In genomic region chr2:22902662-22903165, GRCh38 we compare ENCODE assay signal across 33 cellular contexts.
"Had no signal": no experiment of that assay in that cellular context is flagged by ENCODE, and none has a peak within 500 bp of the region (broad histone marks: within the 10 kb centered on the region; RNA-seq: fewer than 3 reads in every experiment).

No MANE protein-coding gene starts in this region.

- H3K4me3 Mint-ChIP-seq: activated B cell treated with CpG ODN at 0.5 μM for 24 hours; activated CD4-positive, alpha-beta memory T cell treated with anti-CD3 and anti-CD28 coated beads for 36 hours; activated CD4-positive, alpha-beta T cell treated with anti-CD3 and anti-CD28 coated beads for 36 hours; activated CD4-positive, alpha-beta T cell treated with anti-CD3 and anti-CD28 coated beads, Interleukin-2, amount 10 ng/mL, durations not matched to agents 24 days and 14 days; activated CD8-positive, alpha-beta memory T cell treated with anti-CD3 and anti-CD28 coated beads, Interleukin-2, amount 10 ng/mL, durations not matched to agents 7 days and 5 days; activated CD8-positive, alpha-beta T cell treated with anti-CD3 and anti-CD28 coated beads, Interleukin-2, amount 10 ng/mL, durations not matched to agents 7 days and 5 days; activated naive CD4-positive, alpha-beta T cell treated with anti-CD3 and anti-CD28 coated beads for 36 hours; activated naive CD4-positive, alpha-beta T cell treated with anti-CD3 and anti-CD28 coated beads, Interleukin-2, amount 50 U/mL, for 24 hours; activated naive CD8-positive, alpha-beta T cell treated with anti-CD3 and anti-CD28 coated beads for 36 hours; activated naive CD8-positive, alpha-beta T cell treated with anti-CD3 and anti-CD28 coated beads, Interleukin-2, amount 50 U/mL, for 24 hours; activated T-helper 1 cell treated with anti-CD3 and anti-CD28 coated beads, Interleukin-12 subunit alpha, Interleukin-12 subunit beta, Interleukin-2, Interleukin-4 antibody, amounts not matched to agents 30 ng/mL and 10 ng/mL and 1 ng/mL, durations not matched to agents 14 hours and 24 hours and 36 hours; effector memory CD8-positive, alpha-beta T cell; T-helper 17 cell; T-helper 2 cell treated with Interferon-gamma antibody and Interleukin-4, amounts not matched to agents 5 μg/mL and 100 μg/mL, for 36 hours had no signal

- H3K9me3 ChIP-seq: adrenal gland, body of pancreas had no signal

- ATAC-seq: activated CD4-positive, alpha-beta T cell treated with anti-CD3 and anti-CD28 coated beads for 36 hours; activated CD8-positive, alpha-beta memory T cell treated with anti-CD3 and anti-CD28 coated beads, Interleukin-2, amount 10 ng/mL, durations not matched to agents 7 days and 5 days; activated CD8-positive, alpha-beta T cell treated with anti-CD3 and anti-CD28 coated beads, Interleukin-2, amount 10 ng/mL, durations not matched to agents 7 days and 5 days; activated naive CD8-positive, alpha-beta T cell treated with anti-CD3 and anti-CD28 coated beads, Interleukin-2, amount 50 U/mL, for 24 hours; body of pancreas; effector memory CD8-positive, alpha-beta T cell; T-helper 17 cell had no signal

- H3K27ac Mint-ChIP-seq: activated B cell treated with CpG ODN at 0.5 μM for 24 hours; activated CD4-positive, alpha-beta memory T cell treated with anti-CD3 and anti-CD28 coated beads for 36 hours; activated CD4-positive, alpha-beta T cell treated with anti-CD3 and anti-CD28 coated beads for 36 hours; activated CD4-positive, alpha-beta T cell treated with anti-CD3 and anti-CD28 coated beads, Interleukin-2, amount 10 ng/mL, durations not matched to agents 24 days and 14 days; activated CD8-positive, alpha-beta memory T cell treated with anti-CD3 and anti-CD28 coated beads, Interleukin-2, amount 10 ng/mL, durations not matched to agents 7 days and 5 days; activated CD8-positive, alpha-beta T cell treated with anti-CD3 and anti-CD28 coated beads, Interleukin-2, amount 10 ng/mL, durations not matched to agents 7 days and 5 days; activated naive CD4-positive, alpha-beta T cell treated with anti-CD3 and anti-CD28 coated beads for 36 hours; activated naive CD4-positive, alpha-beta T cell treated with anti-CD3 and anti-CD28 coated beads, Interleukin-2, amount 50 U/mL, for 24 hours; activated naive CD8-positive, alpha-beta T cell treated with anti-CD3 and anti-CD28 coated beads for 36 hours; activated naive CD8-positive, alpha-beta T cell treated with anti-CD3 and anti-CD28 coated beads, Interleukin-2, amount 50 U/mL, for 24 hours; activated T-helper 1 cell treated with anti-CD3 and anti-CD28 coated beads, Interleukin-12 subunit alpha, Interleukin-12 subunit beta, Interleukin-2, Interleukin-4 antibody, amounts not matched to agents 30 ng/mL and 10 ng/mL and 1 ng/mL, durations not matched to agents 14 hours and 24 hours and 36 hours; activated T-helper 2 cell treated with anti-CD3 and anti-CD28 coated beads, Interferon-gamma antibody, Interleukin-2, Interleukin-4, amounts not matched to agents 10 μg/mL and 5 μg/mL and 100 μg/mL, durations not matched to agents 14 hours and 24 hours and 36 hours; effector memory CD8-positive, alpha-beta T cell; T-helper 17 cell; T-helper 2 cell treated with Interferon-gamma antibody and Interleukin-4, amounts not matched to agents 5 μg/mL and 100 μg/mL, for 36 hours had no signal

- H3K27me3 ChIP-seq: adrenal gland, body of pancreas had no signal

- H3K4me1 ChIP-seq: adrenal gland, body of pancreas had no signal

- H3K36me3 Mint-ChIP-seq: activated CD4-positive, alpha-beta memory T cell treated with anti-CD3 and anti-CD28 coated beads for 36 hours; activated CD8-positive, alpha-beta memory T cell treated with anti-CD3 and anti-CD28 coated beads, Interleukin-2, amount 10 ng/mL, durations not matched to agents 7 days and 5 days; activated naive CD4-positive, alpha-beta T cell treated with anti-CD3 and anti-CD28 coated beads, Interleukin-2, amount 50 U/mL, for 24 hours; activated naive CD8-positive, alpha-beta T cell treated with anti-CD3 and anti-CD28 coated beads for 36 hours had no signal

- H3K27me3 Mint-ChIP-seq: activated CD4-positive, alpha-beta T cell treated with anti-CD3 and anti-CD28 coated beads, Interleukin-2, amount 10 ng/mL, durations not matched to agents 24 days and 14 days; activated CD8-positive, alpha-beta memory T cell treated with anti-CD3 and anti-CD28 coated beads, Interleukin-2, amount 10 ng/mL, durations not matched to agents 7 days and 5 days; effector memory CD8-positive, alpha-beta T cell had no signal

- DNase-seq: activated B cell treated with CpG ODN at 0.5 μM for 24 hours; activated CD4-positive, alpha-beta memory T cell treated with anti-CD3 and anti-CD28 coated beads for 36 hours; activated CD4-positive, alpha-beta T cell treated with anti-CD3 and anti-CD28 coated beads for 36 hours; activated CD4-positive, alpha-beta T cell treated with anti-CD3 and anti-CD28 coated beads, Interleukin-2, amount 10 ng/mL, durations not matched to agents 24 days and 14 days; activated CD4-positive, CD25-positive, alpha-beta regulatory T cell treated with anti-CD3 and anti-CD28 coated beads, Interleukin-2, amount 50 U/mL, for 72 hours; activated CD8-positive, alpha-beta memory T cell treated with anti-CD3 and anti-CD28 coated beads, Interleukin-2, amount 10 ng/mL, durations not matched to agents 7 days and 5 days; activated CD8-positive, alpha-beta memory T cell treated with anti-CD3 and anti-CD28 coated beads, Interleukin-2, amount 50 U/mL, for 4 hours; activated CD8-positive, alpha-beta T cell treated with anti-CD3 and anti-CD28 coated beads, Interleukin-2, amount 10 ng/mL, durations not matched to agents 7 days and 5 days; activated effector memory CD4-positive, alpha-beta T cell treated with anti-CD3 and anti-CD28 coated beads, Interleukin-2, amount 50 U/mL, for 16 hours; activated naive CD4-positive, alpha-beta T cell treated with anti-CD3 and anti-CD28 coated beads for 36 hours; activated naive CD8-positive, alpha-beta T cell treated with anti-CD3 and anti-CD28 coated beads for 36 hours; activated naive CD8-positive, alpha-beta T cell treated with anti-CD3 and anti-CD28 coated beads, Interleukin-2, amount 50 U/mL, for 24 hours; activated T-cell treated with anti-CD3 and anti-CD28 coated beads, Interleukin-2, amount 50 U/mL, for 1 hour; activated T-cell treated with anti-CD3 and anti-CD28 coated beads, Interleukin-2, amount 50 U/mL, for 48 hours; adrenal gland; amygdala; aorta; caudate nucleus; cortex of kidney; dermis blood vessel endothelial cell; effector CD4-positive, alpha-beta T cell; effector memory CD8-positive, alpha-beta T cell; foreskin fibroblast; T-helper 1 cell; T-helper 17 cell; T1000; WERI-Rb-1 had no signal

- H3K27ac ChIP-seq: adrenal gland, body of pancreas, epithelial cell of prostate, WERI-Rb-1 had no signal

- H3K36me3 ChIP-seq: adrenal gland, WERI-Rb-1 had no signal

- H3K4me1 Mint-ChIP-seq: activated B cell treated with CpG ODN at 0.5 μM for 24 hours; activated CD4-positive, alpha-beta T cell treated with anti-CD3 and anti-CD28 coated beads for 36 hours; activated CD4-positive, alpha-beta T cell treated with anti-CD3 and anti-CD28 coated beads, Interleukin-2, amount 10 ng/mL, durations not matched to agents 24 days and 14 days; activated CD8-positive, alpha-beta memory T cell treated with anti-CD3 and anti-CD28 coated beads, Interleukin-2, amount 10 ng/mL, durations not matched to agents 7 days and 5 days; activated naive CD4-positive, alpha-beta T cell treated with anti-CD3 and anti-CD28 coated beads, Interleukin-2, amount 50 U/mL, for 24 hours; activated naive CD8-positive, alpha-beta T cell treated with anti-CD3 and anti-CD28 coated beads for 36 hours; activated naive CD8-positive, alpha-beta T cell treated with anti-CD3 and anti-CD28 coated beads, Interleukin-2, amount 50 U/mL, for 24 hours; T-helper 17 cell had no signal

- H3K9me3 Mint-ChIP-seq: activated B cell treated with CpG ODN at 0.5 μM for 24 hours; activated CD4-positive, alpha-beta memory T cell treated with anti-CD3 and anti-CD28 coated beads for 36 hours; activated CD4-positive, alpha-beta T cell treated with anti-CD3 and anti-CD28 coated beads, Interleukin-2, amount 10 ng/mL, durations not matched to agents 24 days and 14 days; activated naive CD4-positive, alpha-beta T cell treated with anti-CD3 and anti-CD28 coated beads for 36 hours; activated naive CD4-positive, alpha-beta T cell treated with anti-CD3 and anti-CD28 coated beads, Interleukin-2, amount 50 U/mL, for 24 hours; activated naive CD8-positive, alpha-beta T cell treated with anti-CD3 and anti-CD28 coated beads for 36 hours; activated naive CD8-positive, alpha-beta T cell treated with anti-CD3 and anti-CD28 coated beads, Interleukin-2, amount 50 U/mL, for 24 hours; activated T-helper 1 cell treated with anti-CD3 and anti-CD28 coated beads, Interleukin-12 subunit alpha, Interleukin-12 subunit beta, Interleukin-2, Interleukin-4 antibody, amounts not matched to agents 30 ng/mL and 10 ng/mL and 1 ng/mL, durations not matched to agents 14 hours and 24 hours and 36 hours; activated T-helper 2 cell treated with anti-CD3 and anti-CD28 coated beads, Interferon-gamma antibody, Interleukin-2, Interleukin-4, amounts not matched to agents 10 μg/mL and 5 μg/mL and 100 μg/mL, durations not matched to agents 14 hours and 24 hours and 36 hours; T-helper 2 cell treated with Interferon-gamma antibody and Interleukin-4, amounts not matched to agents 5 μg/mL and 100 μg/mL, for 36 hours had no signal

- H3K4me3 ChIP-seq: adrenal gland, body of pancreas had no signal
